22 cellular contexts compared by ENCODE assay signal in the genomic region with DNA sequence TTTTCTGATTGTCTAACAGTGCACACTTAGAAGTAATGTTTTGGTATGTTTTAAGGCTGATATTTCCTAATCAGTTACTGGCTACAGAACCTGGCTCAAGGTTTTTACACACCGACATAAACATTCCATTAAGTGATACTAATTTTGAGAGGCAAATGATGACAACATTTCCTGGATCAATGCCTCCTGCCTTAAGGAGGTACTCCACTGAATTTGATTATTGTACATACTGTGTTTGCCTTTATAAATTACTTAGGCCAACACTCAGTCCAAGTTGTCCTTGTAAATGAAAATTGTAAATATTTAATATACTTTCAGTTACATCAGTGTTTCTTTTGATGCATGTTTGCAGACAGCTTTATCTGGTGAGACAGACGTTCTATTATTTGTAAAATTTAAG. TPM values are rescaled to one million over a fixed set of nuclear protein-coding genes. Genes with fewer than 3 reads are reported as not detected.
DNase-seq lines count a peak whose midpoint lies in the region; ATAC-seq lines count a peak whose summit lies in the region.
"Had no signal": no experiment of that assay in that cellular context is flagged by ENCODE, and none has a peak within 500 bp of the region (broad histone marks: within the 10 kb centered on the region; RNA-seq: fewer than 3 reads in every experiment).

No MANE protein-coding gene starts in this region.

- no peak for ATAC-seq in GM19328 (IDR thresholded peaks at IDR 0.05; ENCODE audit: unreplicated experiment)
- ATAC-seq in activated naive CD8-positive, alpha-beta T cell treated with anti-CD3 and anti-CD28 coated beads, Interleukin-2, amount 50 U/mL, for 24 hours = no peak
- ATAC-seq: GM12878, left ventricle myocardium superior had no signal

- DNase-seq in DMS53 (lab: John Stamatoyannopoulos, UW) (peak; percentile 21), DMS53 treated with DMSO at 0.1 percent for 48 hours (lab: John Stamatoyannopoulos, UW; ENCODE audit: unreplicated experiment) (no peak), NCI-H2029 treated with DMSO at 0.1 percent for 48 hours (lab: John Stamatoyannopoulos, UW) (peak; percentile 1), dermis blood vessel endothelial cell (peak; percentile 42), iris pigment epithelial cell (ENCODE audit: low read depth) (peak; percentile 72), activated gamma-delta T cell treated with Interleukin-2 at 50 U/mL for 16 hours (no peak)
- DNase-seq in activated naive CD8-positive, alpha-beta T cell treated with anti-CD3 and anti-CD28 coated beads, Interleukin-2, amount 50 U/mL, for 24 hours = no peak
- DNase-seq: activated CD4-positive, alpha-beta T cell treated with anti-CD3 and anti-CD28 coated beads for 4 hours; AML-193; CD4-positive, alpha-beta T cell; head of caudate nucleus; left ventricle myocardium superior; NCI-H1417 treated with DMSO at 0.1 percent for 48 hours; NCI-H748 treated with DMSO at 0.1 percent for 48 hours; stimulated activated CD4-positive, alpha-beta T cell treated with anti-CD3 and anti-CD28 coated beads, Interleukin-1b, Interleukin-23, amount 100 ng/mL, for 48 hours; T1000; WERI-Rb-1 had no signal

- H3K27me3 Mint-ChIP-seq in activated naive CD8-positive, alpha-beta T cell treated with anti-CD3 and anti-CD28 coated beads, Interleukin-2, amount 50 U/mL, for 24 hours = no peaks in the 10 kb centered on the region
- H3K27me3 Mint-ChIP-seq: CD4-positive, alpha-beta T cell; stimulated activated naive CD8-positive, alpha-beta T cell treated with anti-CD3 and anti-CD28 coated beads, Interleukin-15, Interleukin-2, amounts not matched to agents 100 ng/mL and 50 ng/mL, for 24 hours had no signal

- H3K4me1 Mint-ChIP-seq in activated naive CD8-positive, alpha-beta T cell treated with anti-CD3 and anti-CD28 coated beads, Interleukin-2, amount 50 U/mL, for 24 hours = peaks cover 1% of the 10 kb centered on the region
- H3K4me1 Mint-ChIP-seq: neural crest cell had no signal

- peaks cover 39% of the 10 kb centered on the region for H3K36me3 Mint-ChIP-seq in activated naive CD8-positive, alpha-beta T cell treated with anti-CD3 and anti-CD28 coated beads, Interleukin-2, amount 50 U/mL, for 24 hours (ENCODE audit: low read depth)

- H3K4me3 Mint-ChIP-seq in activated naive CD8-positive, alpha-beta T cell treated with anti-CD3 and anti-CD28 coated beads, Interleukin-2, amount 50 U/mL, for 24 hours = no peak overlapping the region
- H3K4me3 Mint-ChIP-seq: CD4-positive, alpha-beta T cell; neural crest cell; stimulated activated naive CD8-positive, alpha-beta T cell treated with anti-CD3 and anti-CD28 coated beads, Interleukin-15, Interleukin-2, amounts not matched to agents 100 ng/mL and 50 ng/mL, for 24 hours had no signal

- H3K9me3 Mint-ChIP-seq in activated naive CD8-positive, alpha-beta T cell treated with anti-CD3 and anti-CD28 coated beads, Interleukin-2, amount 50 U/mL, for 24 hours = no peaks in the 10 kb centered on the region
- H3K9me3 Mint-ChIP-seq: CD4-positive, alpha-beta T cell; neural crest cell; stimulated activated naive CD8-positive, alpha-beta T cell treated with anti-CD3 and anti-CD28 coated beads, Interleukin-15, Interleukin-2, amounts not matched to agents 100 ng/mL and 50 ng/mL, for 24 hours had no signal

- H3K27ac Mint-ChIP-seq in activated naive CD8-positive, alpha-beta T cell treated with anti-CD3 and anti-CD28 coated beads, Interleukin-2, amount 50 U/mL, for 24 hours = no peak overlapping the region
- H3K27ac Mint-ChIP-seq: CD4-positive, alpha-beta T cell; stimulated activated naive CD8-positive, alpha-beta T cell treated with anti-CD3 and anti-CD28 coated beads, Interleukin-15, Interleukin-2, amounts not matched to agents 100 ng/mL and 50 ng/mL, for 24 hours had no signal

RNA-seq across cellular contexts. Expression of gene LXN, which starts 24.2 kb away (rescaled TPM):
- 82.5 and 93.8 TPM in 2 replicates for total RNA-seq in dermis blood vessel endothelial cell

RNA-seq across cellular contexts. Expression of gene RARRES1, which starts 35.6 kb away (rescaled TPM):
- total RNA-seq in dermis blood vessel endothelial cell = 1.3 and 6.0 TPM in 2 replicates
- total RNA-seq: CD4-positive, alpha-beta T cell; GM12878; H4 had no signal

RNA-seq across cellular contexts. Expression of gene GFM1, which starts 52.3 kb away (rescaled TPM):
- total RNA-seq in dermis blood vessel endothelial cell = 117 and 143 TPM in 2 replicates

Comparison
In these comparisons a context has a peak if more than half of its experiments do, and no peak if none do; other contexts are left out.
1. DNase-seq: peak in DMS53 (single experiment), NCI-H2029 treated with DMSO at 0.1 percent for 48 hours (single experiment), dermis blood vessel endothelial cell (single experiment) and iris pigment epithelial cell (single experiment); none in DMS53 treated with DMSO at 0.1 percent for 48 hours (single experiment), activated naive CD8-positive, alpha-beta T cell treated with anti-CD3 and anti-CD28 coated beads, Interleukin-2, amount 50 U/mL, for 24 hours (single experiment) and activated gamma-delta T cell treated with Interleukin-2 at 50 U/mL for 16 hours (single experiment).